In genomic region chr17:76544123-76544915, GRCh38 we compare ENCODE assay signal across 9 cellular contexts. TPM values are rescaled to one million over a fixed set of nuclear protein-coding genes. Genes with fewer than 3 reads are reported as not detected.
A peak's percentile ranks its signal among the peaks of the same experiment; 100 is the strongest.
DNase-seq lines count a peak whose midpoint lies in the region; ATAC-seq lines count a peak whose summit lies in the region.
"Had no signal": no experiment of that assay in that cellular context is flagged by ENCODE, and none has a peak within 500 bp of the region (broad histone marks: within the 10 kb centered on the region; RNA-seq: fewer than 3 reads in every experiment).

No MANE protein-coding gene starts in this region.

- ATAC-seq in left lobe of liver, result peak; percentile 29
- ATAC-seq in left colon, result no peak
- ATAC-seq: stimulated activated naive CD8-positive, alpha-beta T cell treated with anti-CD3 and anti-CD28 coated beads, Interleukin-15, Interleukin-2, amounts not matched to agents 100 U/mL and 50 U/mL, for 24 hours had no signal

- DNase-seq in NCI-H2171 treated with DMSO at 0.1 percent for 48 hours (lab: John Stamatoyannopoulos, UW), result peak; percentile 84
- DNase-seq in cerebellum (ENCODE audit: low spot score), result peak; percentile 76
- no peak for DNase-seq in left lobe of liver (ENCODE audit: low spot score)
- peak in 40 of 49 donors; percentile 45 to 90 (median 68) for DNase-seq in substantia nigra (lab: John Stamatoyannopoulos, UW)
- no peak for DNase-seq in left colon
- DNase-seq in NCI-H1048 (lab: John Stamatoyannopoulos, UW), result no peak
- no peak for DNase-seq in NCI-H345 (lab: John Stamatoyannopoulos, UW)
- DNase-seq: stimulated activated naive CD8-positive, alpha-beta T cell treated with anti-CD3 and anti-CD28 coated beads, Interleukin-15, Interleukin-2, amounts not matched to agents 100 U/mL and 50 U/mL, for 24 hours had no signal

- H3K27ac ChIP-seq in substantia nigra (ENCODE audit: low read depth, low read length, poor library complexity, severe bottlenecking), result peak overlapping the region; percentile 99

- intact Hi-C loops in left colon (cut with DNase I, micrococcal nuclease), result no loop called here

RNA-seq across cellular contexts. Expression of gene PRCD, which starts 4.5 kb away (rescaled TPM):
- total RNA-seq in cerebellum (5.7 TPM), left lobe of liver (0.15 TPM), left colon (1 to 10 TPM in 1 of 2 donors, under 1 TPM in 1; 0.92 to 2.3 TPM)
- total RNA-seq: MCF 10A had no signal

RNA-seq across cellular contexts. Expression of gene CYGB, which starts 6.8 kb away (rescaled TPM):
- total RNA-seq in cerebellum (5.6 TPM), left lobe of liver (5.0 TPM), left colon (10 to 100 TPM in 1 of 2 donors, 1 to 10 TPM in 1; 9.0 to 12.2 TPM)
- total RNA-seq: MCF 10A had no signal

RNA-seq across cellular contexts. Expression of gene ST6GALNAC2, which starts 41.3 kb away (rescaled TPM):
- total RNA-seq in cerebellum (0.54 TPM), left lobe of liver (4.0 TPM), left colon (1 to 10 TPM; 3.9 to 4.5 TPM)

RNA-seq across cellular contexts. Expression of gene RHBDF2, which starts 43.1 kb away (rescaled TPM):
- 2.4 TPM for total RNA-seq in cerebellum
- 8.9 TPM for total RNA-seq in left lobe of liver
- total RNA-seq in left colon, result 10 to 100 TPM; 11.6 to 12.8 TPM

Comparison
In these comparisons a context has a peak if more than half of its experiments do, and no peak if none do; other contexts are left out.
1. DNase-seq: peak in NCI-H2171 treated with DMSO at 0.1 percent for 48 hours (single experiment), cerebellum (single experiment) and substantia nigra (40 of 49); none in left lobe of liver (single experiment), left colon (0 of 2), NCI-H1048 (single experiment) and NCI-H345 (single experiment).